ENCODE assay signal across 21 cellular contexts in genomic region chr17:77347544-77347943, GRCh38.
DNase-seq lines count a peak whose midpoint lies in the region; ATAC-seq, FAIRE-seq and TF ChIP-seq lines count a peak whose summit lies in the region.
"Had no signal": no experiment of that assay in that cellular context is flagged by ENCODE, and none has a peak within 500 bp of the region (broad histone marks: within the 10 kb centered on the region; RNA-seq: fewer than 3 reads in every experiment).

No MANE protein-coding gene starts in this region.

- no peak overlapping the region for H3K27ac Mint-ChIP-seq in stimulated activated naive CD8-positive, alpha-beta T cell treated with anti-CD3 and anti-CD28 coated beads, Interleukin-15, amount 100 ng/mL, for 72 hours
- H3K27ac Mint-ChIP-seq: CD4-positive, alpha-beta T cell; GM23338 had no signal

- peak; percentile 44 for ATAC-seq in stimulated activated naive CD8-positive, alpha-beta T cell treated with anti-CD3 and anti-CD28 coated beads, Interleukin-15, amount 100 ng/mL, for 72 hours
- ATAC-seq in stimulated activated naive CD8-positive, alpha-beta T cell treated with anti-CD3 and anti-CD28 coated beads, Interleukin-15, Interleukin-2, amounts not matched to agents 100 U/mL and 50 U/mL, for 24 hours: no peak
- ATAC-seq in GM12878 (peak; percentile 44; the same call in 1 of the 3 replicates), gastroesophageal sphincter (no peak), aorta (ENCODE audit: low FRiP score) (no peak)
- ATAC-seq: GM23338 had no signal

- no peaks in the 10 kb centered on the region for H4K20me1 ChIP-seq in KMS-11 (ENCODE audit: insufficient read depth)
- peaks cover 4% of the 10 kb centered on the region for H4K20me1 ChIP-seq in GM12878 (ENCODE audit: control insufficient read depth, insufficient read depth)

- TF ChIP-seq EP300 in GM12878 (IDR thresholded peaks at IDR 0.05; ENCODE audit: borderline replicate concordance in 1 of 2, control insufficient read depth in 1 of 2, low read depth in 2 of 2, low read length in 2 of 2) (no peak), gastroesophageal sphincter (IDR thresholded peaks at IDR 0.05) (no peak)

- no peak overlapping the region for H3K4me3 ChIP-seq in KMS-11 (IDR thresholded peaks at IDR 0.05; ENCODE audit: insufficient read depth, low read depth, low read length)
- no peak overlapping the region for H3K4me3 ChIP-seq in GM12878
- no peak overlapping the region for H3K4me3 ChIP-seq in gastroesophageal sphincter
- H3K4me3 ChIP-seq in aorta (ENCODE audit: low read length in 2 of 2): no peak overlapping the region
- H3K4me3 ChIP-seq: GM23338 had no signal

- no peak overlapping the region for H3K9ac ChIP-seq in KMS-11
- H3K9ac ChIP-seq in GM12878 (ENCODE audit: control insufficient read depth, insufficient read depth, low read length): no peak overlapping the region

- H3K27ac ChIP-seq in KMS-11 (peak overlapping the region; percentile 5; the same call in 1 of the 2 replicates), GM12878 (ENCODE audit: control insufficient read depth, insufficient read depth) (no peak overlapping the region), gastroesophageal sphincter (no peak overlapping the region), aorta (ENCODE audit: low read depth in 1 of 2, low read length in 2 of 2) (no peak overlapping the region)
- H3K27ac ChIP-seq: C4-2B, HL-60 had no signal

- intact Hi-C loops in GM12878 (cut with micrococcal nuclease; ENCODE audit: unreplicated experiment): no loop called here
- intact Hi-C loops in aorta (cut with DNase I): no loop called here

- peaks cover 40% of the 10 kb centered on the region for H3K4me1 Mint-ChIP-seq in stimulated activated naive CD8-positive, alpha-beta T cell treated with anti-CD3 and anti-CD28 coated beads, Interleukin-15, amount 100 ng/mL, for 72 hours

- CTCF ChIA-PET in GM12878 (lab: Yijun Ruan, JAX): interaction anchor here (0.6 to 1.7 kb wide), 3 partner anchors 16 to 667 kb away, joined by 4 to 7 read pairs (median 4); no protein-coding TSS in a partner anchor

- DNase-seq in stimulated activated naive CD8-positive, alpha-beta T cell treated with anti-CD3 and anti-CD28 coated beads, Interleukin-15, amount 100 ng/mL, for 72 hours: no peak
- DNase-seq in stimulated activated naive CD8-positive, alpha-beta T cell treated with anti-CD3 and anti-CD28 coated beads, Interleukin-15, Interleukin-2, amounts not matched to agents 100 U/mL and 50 U/mL, for 24 hours: no peak
- DNase-seq in GM12878 (ENCODE audit: low read depth, low spot score): no peak
- peak; percentile 9 for DNase-seq in stimulated activated CD8-positive, alpha-beta memory T cell treated with anti-CD3 and anti-CD28 coated beads, Interleukin-4, amount 100 ng/mL, for 48 hours
- no peak for DNase-seq in COR-L47 (lab: John Stamatoyannopoulos, UW)
- no peak for DNase-seq in aorta
- DNase-seq: AML-193, DMS153, DMS79, GDM1, HCEC 1CT, IMR-90, KBM-7 had no signal

- H3K79me2 ChIP-seq in KMS-11 (ENCODE audit: insufficient read depth, low read depth) (peaks cover 70% of the 10 kb centered on the region), GM12878 (ENCODE audit: control insufficient read depth, insufficient read depth, low read length) (peaks cover 5% of the 10 kb centered on the region)

- H3K36me3 ChIP-seq in KMS-11 (ENCODE audit: insufficient read depth) (no peaks in the 10 kb centered on the region), GM12878 (ENCODE audit: control insufficient read depth in 2 of 2, insufficient read depth in 2 of 2, low read length in 1 of 2) (peaks cover 2 to 6% of the 10 kb centered on the region in 2 experiments; a peak in 3 of 4 replicates), gastroesophageal sphincter (no peaks in the 10 kb centered on the region), aorta (ENCODE audit: control insufficient read depth in 1 of 2, insufficient read depth in 2 of 2, low read length in 1 of 2) (no peaks in the 10 kb centered on the region)

- FAIRE-seq in GM12878 (lab: Jason Lieb, UNC): peak; percentile 54
- FAIRE-seq: A204.1, H54 had no signal

- in situ Hi-C loops in GM12878 (cut with MboI): loop anchor here (25.0 kb wide), 1 partner anchor 90 kb away; no protein-coding TSS in a partner anchor

- RAD21 ChIA-PET in GM12878 (lab: Charles Lee; ENCODE audit: unreplicated experiment): no interaction called here

- TF ChIP-seq POLR2A in GM12878 (IDR thresholded peaks at IDR 0.05; ENCODE audit: low read depth, low read length) (no peak), gastroesophageal sphincter (IDR thresholded peaks at IDR 0.05) (no peak)

- 81% methylated on average over 4 of the region's 4 CpGs for WGBS in GM12878 (ENCODE audit: insufficient coverage, insufficient replicate concordance, low lambda C conversion rate, missing lambda C conversion rate)
- WGBS in gastroesophageal sphincter (ENCODE audit: low coverage in 1 of 2), 2 donors: 94 to 96% methylated on average over 4 of the region's 4 CpGs
- WGBS in aorta, 2 donors: 95 to 96% methylated on average over 4 of the region's 4 CpGs

- POLR2A ChIA-PET in GM12878 (lab: Charles Lee): no interaction called here

- peak overlapping the region; percentile 34 for H3K4me2 ChIP-seq in KMS-11
- H3K4me2 ChIP-seq in GM12878 (ENCODE audit: control insufficient read depth, insufficient read depth): no peak overlapping the region
- H3K4me2 ChIP-seq: GM23338 had no signal

- no peak overlapping the region for H3K4me3 Mint-ChIP-seq in stimulated activated naive CD8-positive, alpha-beta T cell treated with anti-CD3 and anti-CD28 coated beads, Interleukin-15, amount 100 ng/mL, for 72 hours
- H3K4me3 Mint-ChIP-seq: CD4-positive, alpha-beta T cell; GM23338 had no signal

- SMC1A ChIA-PET in GM12878 (lab: Charles Lee; ENCODE audit: uncharacterized antibody, unreplicated experiment): interaction anchor here (1.0 to 2.3 kb wide), 3 partner anchors 12 to 607 kb away, joined by 3 to 7 read pairs (median 4); no protein-coding TSS in a partner anchor

- no peak for TF ChIP-seq RAD21 in GM12878 (IDR thresholded peaks at IDR 0.05; ENCODE audit: insufficient read depth, low read depth, low read length)

- peaks cover 0 to 11% of the 10 kb centered on the region in 2 donors for H3K9me3 Mint-ChIP-seq in stimulated activated naive CD8-positive, alpha-beta T cell treated with anti-CD3 and anti-CD28 coated beads, Interleukin-15, amount 100 ng/mL, for 72 hours
- H3K9me3 Mint-ChIP-seq: CD4-positive, alpha-beta T cell had no signal

- H3K9me3 ChIP-seq in GM12878 (replicated peaks; ENCODE audit: control insufficient read depth, insufficient read depth, low read length): no peaks in the 10 kb centered on the region; the same call in 2 of the 3 replicates
- no peaks in the 10 kb centered on the region for H3K9me3 ChIP-seq in gastroesophageal sphincter
- no peaks in the 10 kb centered on the region for H3K9me3 ChIP-seq in aorta (ENCODE audit: control insufficient read depth, low read length)

- H3K4me1 ChIP-seq in KMS-11 (ENCODE audit: low read depth, poor library complexity, severe bottlenecking) (peaks cover 53% of the 10 kb centered on the region), GM12878 (ENCODE audit: control insufficient read depth, insufficient read depth, low read length) (peaks cover 6% of the 10 kb centered on the region; the same call in 1 of the 2 replicates), gastroesophageal sphincter (peaks cover 0 to 38% (median 6%) of the 10 kb centered on the region in 3 donors), aorta (ENCODE audit: control insufficient read depth in 1 of 2, insufficient read depth in 2 of 2, low read length in 2 of 2) (no peaks in the 10 kb centered on the region)

- H2AFZ ChIP-seq in KMS-11 (ENCODE audit: low read depth) (no peak overlapping the region), GM12878 (ENCODE audit: control insufficient read depth, low read depth, low read length) (no peak overlapping the region)
- H2AFZ ChIP-seq: GM23338 had no signal

- no peaks in the 10 kb centered on the region for H3K27me3 ChIP-seq in KMS-11 (ENCODE audit: insufficient read depth, low read depth)
- no peaks in the 10 kb centered on the region for H3K27me3 ChIP-seq in GM12878 (replicated peaks in 1 of 2; ENCODE audit: control insufficient read depth in 2 of 2, insufficient read depth in 2 of 2, low read length in 1 of 2)
- no peaks in the 10 kb centered on the region for H3K27me3 ChIP-seq in gastroesophageal sphincter
- no peaks in the 10 kb centered on the region for H3K27me3 ChIP-seq in aorta (ENCODE audit: control insufficient read depth in 1 of 2, insufficient read depth in 2 of 2, low read length in 1 of 2)

- no TSS peak for BruUV-seq in GM12878 (replicated peaks; lab: Mats Ljungman, UMichigan)

- no peak for TF ChIP-seq CTCF in KMS-11 (conservative IDR thresholded peaks at IDR 0.05; ENCODE audit: low read depth, low read length)
- TF ChIP-seq CTCF in GM12878 (IDR thresholded peaks at IDR 0.05 in 2 of 3, conservative IDR thresholded peaks at IDR 0.05 in 1 of 3; ENCODE audit: control insufficient read depth in 2 of 3, extremely low read depth in 1 of 3, insufficient read depth in 1 of 3, low read depth in 3 of 3, low read length in 3 of 3): no peak
- TF ChIP-seq CTCF in gastroesophageal sphincter (IDR thresholded peaks at IDR 0.05): no peak

- H3K27me3 Mint-ChIP-seq in stimulated activated naive CD8-positive, alpha-beta T cell treated with anti-CD3 and anti-CD28 coated beads, Interleukin-15, amount 100 ng/mL, for 72 hours: no peaks in the 10 kb centered on the region
- H3K27me3 Mint-ChIP-seq: CD4-positive, alpha-beta T cell had no signal

TF ChIP-seq in GM12878, 131 proteins besides CTCF, POLR2A, EP300 and RAD21:
- no peak for TF ChIP-seq RB1 (IDR thresholded peaks at IDR 0.05; ENCODE audit: borderline replicate concordance)

Comparison
In these comparisons a context has a peak if more than half of its experiments do, and no peak if none do; other contexts are left out.
1. ATAC-seq: peak in stimulated activated naive CD8-positive, alpha-beta T cell treated with anti-CD3 and anti-CD28 coated beads, Interleukin-15, amount 100 ng/mL, for 72 hours (single experiment) and GM12878 (single experiment); none in stimulated activated naive CD8-positive, alpha-beta T cell treated with anti-CD3 and anti-CD28 coated beads, Interleukin-15, Interleukin-2, amounts not matched to agents 100 U/mL and 50 U/mL, for 24 hours (single experiment), gastroesophageal sphincter (single experiment) and aorta (single experiment).